1 cellular context compared by ENCODE assay signal in the genomic region with DNA sequence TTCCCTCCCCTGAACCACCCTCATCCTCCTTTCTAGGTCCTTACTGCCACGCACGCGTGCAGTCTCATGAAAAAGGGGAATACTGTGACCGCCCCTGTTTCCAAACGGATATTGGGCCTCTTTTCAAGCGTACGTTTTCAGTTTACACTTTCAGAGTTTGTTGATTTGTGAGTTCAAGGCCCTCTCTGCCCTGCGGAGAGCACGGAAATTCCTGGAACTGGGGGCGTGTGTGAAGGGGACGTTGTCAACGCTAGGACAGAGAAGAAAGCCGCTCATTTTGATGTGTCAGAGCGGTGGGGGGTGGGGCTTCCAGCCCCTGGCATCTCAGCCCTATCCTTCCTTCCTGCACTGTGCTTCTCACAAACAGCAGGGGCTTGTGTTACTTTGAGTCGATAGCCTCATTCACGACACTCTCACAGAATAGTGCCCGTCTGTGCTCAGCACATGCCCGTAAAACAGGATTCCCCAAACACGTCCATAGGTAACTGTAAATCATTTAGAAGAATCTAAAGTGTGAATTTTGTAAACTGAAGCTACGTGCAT.
TF ChIP-seq lines count a peak whose summit lies in the region.

No MANE protein-coding gene starts in this region.

TF ChIP-seq in HepG2, 621 proteins besides CTCF, POLR2A, EP300 and RAD21 (continued from another document and continues in another):
- TF ChIP-seq, protein P1, sequence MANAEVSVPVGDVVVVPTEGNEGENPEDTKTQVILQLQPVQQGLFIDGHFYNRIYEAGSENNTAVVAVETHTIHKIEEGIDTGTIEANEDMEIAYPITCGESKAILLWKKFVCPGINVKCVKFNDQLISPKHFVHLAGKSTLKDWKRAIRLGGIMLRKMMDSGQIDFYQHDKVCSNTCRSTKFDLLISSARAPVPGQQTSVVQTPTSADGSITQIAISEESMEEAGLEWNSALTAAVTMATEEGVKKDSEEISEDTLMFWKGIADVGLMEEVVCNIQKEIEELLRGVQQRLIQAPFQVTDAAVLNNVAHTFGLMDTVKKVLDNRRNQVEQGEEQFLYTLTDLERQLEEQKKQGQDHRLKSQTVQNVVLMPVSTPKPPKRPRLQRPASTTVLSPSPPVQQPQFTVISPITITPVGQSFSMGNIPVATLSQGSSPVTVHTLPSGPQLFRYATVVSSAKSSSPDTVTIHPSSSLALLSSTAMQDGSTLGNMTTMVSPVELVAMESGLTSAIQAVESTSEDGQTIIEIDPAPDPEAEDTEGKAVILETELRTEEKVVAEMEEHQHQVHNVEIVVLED (CRISPR knock-in tag; IDR thresholded peaks at IDR 0.05; ENCODE audit: borderline replicate concordance) = no peak; the same call in 1 of the 2 replicates
- peak; percentile 57; the same call in 1 of the 2 replicates for TF ChIP-seq JUN (CRISPR knock-in tag; IDR thresholded peaks at IDR 0.05)
- TF ChIP-seq ZNF850 (CRISPR knock-in tag; conservative IDR thresholded peaks at IDR 0.05) = no peak
- TF ChIP-seq IKZF1 (IDR thresholded peaks at IDR 0.05) = no peak
- no peak for TF ChIP-seq ZZZ3 (CRISPR knock-in tag; IDR thresholded peaks at IDR 0.05; ENCODE audit: borderline replicate concordance)
- no peak for TF ChIP-seq ZNF883 (CRISPR knock-in tag; IDR thresholded peaks at IDR 0.05; ENCODE audit: not compliant biosample characterization)
- TF ChIP-seq ZIK1 (CRISPR knock-in tag; IDR thresholded peaks at IDR 0.05; ENCODE audit: borderline replicate concordance, low read depth) = no peak; the same call in 1 of the 2 replicates
- TF ChIP-seq, protein P2, sequence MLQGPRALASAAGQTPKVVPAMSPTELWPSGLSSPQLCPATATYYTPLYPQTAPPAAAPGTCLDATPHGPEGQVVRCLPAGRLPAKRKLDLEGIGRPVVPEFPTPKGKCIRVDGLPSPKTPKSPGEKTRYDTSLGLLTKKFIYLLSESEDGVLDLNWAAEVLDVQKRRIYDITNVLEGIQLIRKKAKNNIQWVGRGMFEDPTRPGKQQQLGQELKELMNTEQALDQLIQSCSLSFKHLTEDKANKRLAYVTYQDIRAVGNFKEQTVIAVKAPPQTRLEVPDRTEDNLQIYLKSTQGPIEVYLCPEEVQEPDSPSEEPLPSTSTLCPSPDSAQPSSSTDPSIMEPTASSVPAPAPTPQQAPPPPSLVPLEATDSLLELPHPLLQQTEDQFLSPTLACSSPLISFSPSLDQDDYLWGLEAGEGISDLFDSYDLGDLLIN (CRISPR knock-in tag; IDR thresholded peaks at IDR 0.05; ENCODE audit: borderline replicate concordance) = no peak
- TF ChIP-seq, protein P3, sequence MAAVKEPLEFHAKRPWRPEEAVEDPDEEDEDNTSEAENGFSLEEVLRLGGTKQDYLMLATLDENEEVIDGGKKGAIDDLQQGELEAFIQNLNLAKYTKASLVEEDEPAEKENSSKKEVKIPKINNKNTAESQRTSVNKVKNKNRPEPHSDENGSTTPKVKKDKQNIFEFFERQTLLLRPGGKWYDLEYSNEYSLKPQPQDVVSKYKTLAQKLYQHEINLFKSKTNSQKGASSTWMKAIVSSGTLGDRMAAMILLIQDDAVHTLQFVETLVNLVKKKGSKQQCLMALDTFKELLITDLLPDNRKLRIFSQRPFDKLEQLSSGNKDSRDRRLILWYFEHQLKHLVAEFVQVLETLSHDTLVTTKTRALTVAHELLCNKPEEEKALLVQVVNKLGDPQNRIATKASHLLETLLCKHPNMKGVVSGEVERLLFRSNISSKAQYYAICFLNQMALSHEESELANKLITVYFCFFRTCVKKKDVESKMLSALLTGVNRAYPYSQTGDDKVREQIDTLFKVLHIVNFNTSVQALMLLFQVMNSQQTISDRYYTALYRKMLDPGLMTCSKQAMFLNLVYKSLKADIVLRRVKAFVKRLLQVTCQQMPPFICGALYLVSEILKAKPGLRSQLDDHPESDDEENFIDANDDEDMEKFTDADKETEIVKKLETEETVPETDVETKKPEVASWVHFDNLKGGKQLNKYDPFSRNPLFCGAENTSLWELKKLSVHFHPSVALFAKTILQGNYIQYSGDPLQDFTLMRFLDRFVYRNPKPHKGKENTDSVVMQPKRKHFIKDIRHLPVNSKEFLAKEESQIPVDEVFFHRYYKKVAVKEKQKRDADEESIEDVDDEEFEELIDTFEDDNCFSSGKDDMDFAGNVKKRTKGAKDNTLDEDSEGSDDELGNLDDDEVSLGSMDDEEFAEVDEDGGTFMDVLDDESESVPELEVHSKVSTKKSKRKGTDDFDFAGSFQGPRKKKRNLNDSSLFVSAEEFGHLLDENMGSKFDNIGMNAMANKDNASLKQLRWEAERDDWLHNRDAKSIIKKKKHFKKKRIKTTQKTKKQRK (IDR thresholded peaks at IDR 0.05; ENCODE audit: low read length) = no peak
- no peak; the same call in 1 of the 2 replicates for TF ChIP-seq JDP2 (CRISPR knock-in tag; IDR thresholded peaks at IDR 0.05; ENCODE audit: borderline replicate concordance)
- no peak for TF ChIP-seq ZNF143 (CRISPR knock-in tag; IDR thresholded peaks at IDR 0.05)
- no peak for TF ChIP-seq ZNF660 (CRISPR knock-in tag; IDR thresholded peaks at IDR 0.05; ENCODE audit: borderline replicate concordance, low read depth)
- no peak for TF ChIP-seq HDAC6 (IDR thresholded peaks at IDR 0.05; ENCODE audit: low read depth, low read length)
- TF ChIP-seq, protein P4, sequence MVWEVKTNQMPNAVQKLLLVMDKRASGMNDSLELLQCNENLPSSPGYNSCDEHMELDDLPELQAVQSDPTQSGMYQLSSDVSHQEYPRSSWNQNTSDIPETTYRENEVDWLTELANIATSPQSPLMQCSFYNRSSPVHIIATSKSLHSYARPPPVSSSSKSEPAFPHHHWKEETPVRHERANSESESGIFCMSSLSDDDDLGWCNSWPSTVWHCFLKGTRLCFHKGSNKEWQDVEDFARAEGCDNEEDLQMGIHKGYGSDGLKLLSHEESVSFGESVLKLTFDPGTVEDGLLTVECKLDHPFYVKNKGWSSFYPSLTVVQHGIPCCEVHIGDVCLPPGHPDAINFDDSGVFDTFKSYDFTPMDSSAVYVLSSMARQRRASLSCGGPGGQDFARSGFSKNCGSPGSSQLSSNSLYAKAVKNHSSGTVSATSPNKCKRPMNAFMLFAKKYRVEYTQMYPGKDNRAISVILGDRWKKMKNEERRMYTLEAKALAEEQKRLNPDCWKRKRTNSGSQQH (CRISPR knock-in tag; IDR thresholded peaks at IDR 0.05; ENCODE audit: low read depth) = no peak
- no peak for TF ChIP-seq ZNF382 (CRISPR knock-in tag; IDR thresholded peaks at IDR 0.05; ENCODE audit: borderline replicate concordance)
- peak; percentile 88; the same call in 1 of the 2 replicates for TF ChIP-seq ZNF33A (CRISPR knock-in tag; IDR thresholded peaks at IDR 0.05; ENCODE audit: borderline replicate concordance)
- TF ChIP-seq, protein P5, sequence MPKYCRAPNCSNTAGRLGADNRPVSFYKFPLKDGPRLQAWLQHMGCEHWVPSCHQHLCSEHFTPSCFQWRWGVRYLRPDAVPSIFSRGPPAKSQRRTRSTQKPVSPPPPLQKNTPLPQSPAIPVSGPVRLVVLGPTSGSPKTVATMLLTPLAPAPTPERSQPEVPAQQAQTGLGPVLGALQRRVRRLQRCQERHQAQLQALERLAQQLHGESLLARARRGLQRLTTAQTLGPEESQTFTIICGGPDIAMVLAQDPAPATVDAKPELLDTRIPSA (CRISPR knock-in tag; IDR thresholded peaks at IDR 0.05; ENCODE audit: borderline replicate concordance) = no peak
- no peak for TF ChIP-seq XBP1 (CRISPR knock-in tag; IDR thresholded peaks at IDR 0.05)
- peak; percentile 67; the same call in 1 of the 2 replicates for TF ChIP-seq SP4 (CRISPR knock-in tag; IDR thresholded peaks at IDR 0.05)
- no peak for TF ChIP-seq ZNF562 (CRISPR knock-in tag; IDR thresholded peaks at IDR 0.05; ENCODE audit: borderline replicate concordance)
- peak; percentile 85 for TF ChIP-seq TOPORS (CRISPR knock-in tag; IDR thresholded peaks at IDR 0.05)
- peak; percentile 88; the same call in 1 of the 2 replicates for TF ChIP-seq ZKSCAN8 (CRISPR knock-in tag; IDR thresholded peaks at IDR 0.05; ENCODE audit: borderline replicate concordance)
- peak; percentile 53; the same call in 1 of the 2 replicates for TF ChIP-seq TGIF2 (CRISPR knock-in tag; IDR thresholded peaks at IDR 0.05)
- TF ChIP-seq DMTF1 (CRISPR knock-in tag; IDR thresholded peaks at IDR 0.05) = no peak
- TF ChIP-seq, protein P6, sequence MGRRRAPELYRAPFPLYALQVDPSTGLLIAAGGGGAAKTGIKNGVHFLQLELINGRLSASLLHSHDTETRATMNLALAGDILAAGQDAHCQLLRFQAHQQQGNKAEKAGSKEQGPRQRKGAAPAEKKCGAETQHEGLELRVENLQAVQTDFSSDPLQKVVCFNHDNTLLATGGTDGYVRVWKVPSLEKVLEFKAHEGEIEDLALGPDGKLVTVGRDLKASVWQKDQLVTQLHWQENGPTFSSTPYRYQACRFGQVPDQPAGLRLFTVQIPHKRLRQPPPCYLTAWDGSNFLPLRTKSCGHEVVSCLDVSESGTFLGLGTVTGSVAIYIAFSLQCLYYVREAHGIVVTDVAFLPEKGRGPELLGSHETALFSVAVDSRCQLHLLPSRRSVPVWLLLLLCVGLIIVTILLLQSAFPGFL (CRISPR knock-in tag; IDR thresholded peaks at IDR 0.05) = no peak
- no peak; the same call in 1 of the 2 replicates for TF ChIP-seq ZNF615 (CRISPR knock-in tag; IDR thresholded peaks at IDR 0.05; ENCODE audit: borderline replicate concordance)
- peak; percentile 62 for TF ChIP-seq KMT2A (CRISPR knock-in tag; IDR thresholded peaks at IDR 0.05)
- TF ChIP-seq KLF15 (CRISPR knock-in tag; IDR thresholded peaks at IDR 0.05; ENCODE audit: borderline replicate concordance) = no peak; the same call in 1 of the 2 replicates
- TF ChIP-seq DMAP1 (CRISPR knock-in tag; IDR thresholded peaks at IDR 0.05) = peak; percentile 34; the same call in 1 of the 2 replicates
- TF ChIP-seq ZNF264 (CRISPR knock-in tag; IDR thresholded peaks at IDR 0.05) = peak; percentile 88; the same call in 1 of the 2 replicates
- TF ChIP-seq, protein P7, sequence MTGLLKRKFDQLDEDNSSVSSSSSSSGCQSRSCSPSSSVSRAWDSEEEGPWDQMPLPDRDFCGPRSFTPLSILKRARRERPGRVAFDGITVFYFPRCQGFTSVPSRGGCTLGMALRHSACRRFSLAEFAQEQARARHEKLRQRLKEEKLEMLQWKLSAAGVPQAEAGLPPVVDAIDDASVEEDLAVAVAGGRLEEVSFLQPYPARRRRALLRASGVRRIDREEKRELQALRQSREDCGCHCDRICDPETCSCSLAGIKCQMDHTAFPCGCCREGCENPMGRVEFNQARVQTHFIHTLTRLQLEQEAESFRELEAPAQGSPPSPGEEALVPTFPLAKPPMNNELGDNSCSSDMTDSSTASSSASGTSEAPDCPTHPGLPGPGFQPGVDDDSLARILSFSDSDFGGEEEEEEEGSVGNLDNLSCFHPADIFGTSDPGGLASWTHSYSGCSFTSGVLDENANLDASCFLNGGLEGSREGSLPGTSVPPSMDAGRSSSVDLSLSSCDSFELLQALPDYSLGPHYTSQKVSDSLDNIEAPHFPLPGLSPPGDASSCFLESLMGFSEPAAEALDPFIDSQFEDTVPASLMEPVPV (CRISPR knock-in tag; IDR thresholded peaks at IDR 0.05) = peak; percentile 77
- peak in 1 of 2 experiments; percentile 69; a peak in 2 of 4 replicates for TF ChIP-seq ATF4 (CRISPR knock-in tag; IDR thresholded peaks at IDR 0.05)
- peak; percentile 42; the same call in 1 of the 2 replicates for TF ChIP-seq ZNF136 (CRISPR knock-in tag; IDR thresholded peaks at IDR 0.05; ENCODE audit: low read depth)
- peak; percentile 78; the same call in 1 of the 2 replicates for TF ChIP-seq ZNF564 (CRISPR knock-in tag; IDR thresholded peaks at IDR 0.05)
- no peak for TF ChIP-seq ZNF260 (CRISPR knock-in tag; IDR thresholded peaks at IDR 0.05; ENCODE audit: borderline replicate concordance, low read depth)
- TF ChIP-seq MEIS2 (CRISPR knock-in tag; IDR thresholded peaks at IDR 0.05) = peak; percentile 89
- TF ChIP-seq SNAPC2 (CRISPR knock-in tag; IDR thresholded peaks at IDR 0.05) = peak; percentile 81; the same call in 1 of the 2 replicates
- peak; percentile 96 for TF ChIP-seq CREM (IDR thresholded peaks at IDR 0.05)
- TF ChIP-seq CREM (CRISPR knock-in tag; IDR thresholded peaks at IDR 0.05) = no peak
- peak in 1 of 2 experiments; percentile 89; a peak in 2 of 4 replicates for TF ChIP-seq KLF16 (CRISPR knock-in tag; IDR thresholded peaks at IDR 0.05)
- TF ChIP-seq ZNF746 (CRISPR knock-in tag; IDR thresholded peaks at IDR 0.05) = peak; percentile 86
- TF ChIP-seq TBP (CRISPR knock-in tag; IDR thresholded peaks at IDR 0.05) = no peak
- TF ChIP-seq ATF2 (CRISPR knock-in tag; IDR thresholded peaks at IDR 0.05) = peak; percentile 59; the same call in 1 of the 2 replicates
- peak; percentile 74 for TF ChIP-seq MTA1 (CRISPR knock-in tag; IDR thresholded peaks at IDR 0.05; ENCODE audit: borderline replicate concordance)
- peak; percentile 42; the same call in 1 of the 2 replicates for TF ChIP-seq ZNF747 (CRISPR knock-in tag; IDR thresholded peaks at IDR 0.05; ENCODE audit: borderline replicate concordance)
- no peak; the same call in 1 of the 2 replicates for TF ChIP-seq POLR2G (IDR thresholded peaks at IDR 0.05; ENCODE audit: low read depth, low read length)
- peak; percentile 88 for TF ChIP-seq POGZ (CRISPR knock-in tag; IDR thresholded peaks at IDR 0.05)
